Comparison of ENCODE assay signal across 22 cellular contexts in the genomic region with DNA sequence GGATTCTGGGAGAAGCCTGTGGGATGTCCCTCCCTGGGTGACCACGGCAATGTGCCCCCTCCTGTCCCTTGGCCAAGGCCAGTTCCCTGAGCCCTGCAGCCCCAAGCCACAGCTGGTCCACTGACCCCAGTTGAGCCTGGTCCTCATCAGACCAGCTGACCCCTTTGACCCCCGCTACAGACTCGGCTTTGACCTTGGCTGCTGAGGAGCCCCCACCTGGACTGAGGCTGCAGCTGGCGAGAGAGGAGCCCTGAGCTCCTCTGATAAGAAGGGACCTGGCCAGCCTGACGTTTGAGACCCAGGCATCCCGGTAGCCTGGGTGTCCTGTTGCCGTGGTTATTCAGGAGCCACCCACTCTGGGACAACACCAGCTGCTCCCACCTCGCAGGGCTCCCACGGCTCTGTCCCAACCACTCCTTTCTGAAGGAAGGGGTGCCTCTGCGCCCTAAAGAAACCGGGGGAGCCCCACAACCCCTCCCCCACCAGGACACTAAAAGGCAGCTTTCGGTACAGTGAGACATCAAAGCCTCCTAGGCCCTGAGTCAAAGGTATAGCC. TPM values are rescaled to one million over a fixed set of nuclear protein-coding genes. Genes with fewer than 3 reads are reported as not detected.
DNase-seq lines count a peak whose midpoint lies in the region; ATAC-seq and TF ChIP-seq lines count a peak whose summit lies in the region.
"Had no signal": no experiment of that assay in that cellular context is flagged by ENCODE, and none has a peak within 500 bp of the region (broad histone marks: within the 10 kb centered on the region; RNA-seq: fewer than 3 reads in every experiment).

No MANE protein-coding gene starts in this region.

- no peak for TF ChIP-seq CTCF in colonic mucosa (IDR thresholded peaks at IDR 0.05)
- no peak for TF ChIP-seq CTCF in natural killer cell (IDR thresholded peaks at IDR 0.05)

- peak overlapping the region in 1 of 2 donors; percentile 64 for H3K9ac ChIP-seq in colonic mucosa (ENCODE audit: low read depth in 2 of 2, low read length in 2 of 2)

- no peak overlapping the region for H3K4me3 ChIP-seq in colonic mucosa
- H3K4me3 ChIP-seq: pancreas, sigmoid colon had no signal

- H3K4me1 Mint-ChIP-seq in natural killer cell: peaks cover 34 to 54% of the 10 kb centered on the region in 2 donors

- peaks cover 30% of the 10 kb centered on the region for H3K27me3 ChIP-seq in colonic mucosa

- peak; percentile 41 for DNase-seq in cardiac septum (ENCODE audit: low spot score)
- no peak for DNase-seq in Right ventricle myocardium inferior (ENCODE audit: missing footprints)
- peak; percentile 19 for DNase-seq in colonic mucosa
- DNase-seq in natural killer cell: peak; percentile 16
- no peak for DNase-seq in occipital lobe (lab: John Stamatoyannopoulos, UW)
- DNase-seq in GDM1 (lab: John Stamatoyannopoulos, UW): no peak
- DNase-seq: activated CD4-positive, CD25-positive, alpha-beta regulatory T cell treated with anti-CD3 and anti-CD28 coated beads, Interleukin-2, amount 50 U/mL, for 72 hours; NCI-H1048; NCI-H2029 treated with DMSO at 0.1 percent for 48 hours; NCI-H82; SHP77; sigmoid colon; stimulated activated CD4-positive, alpha-beta T cell treated with anti-CD3 and anti-CD28 coated beads, Interleukin-15, amount 100 ng/mL, for 24 hours; SW 1271 had no signal

- H3K9me3 ChIP-seq in colonic mucosa: no peaks in the 10 kb centered on the region
- H3K9me3 ChIP-seq: pancreas, sigmoid colon had no signal

- ATAC-seq in Right ventricle myocardium inferior (no peak), natural killer cell (no peak), GM18505 (IDR thresholded peaks at IDR 0.05; ENCODE audit: unreplicated experiment) (no peak)
- ATAC-seq: CD8-positive, alpha-beta T cell; pancreas had no signal

- peak overlapping the region in 1 of 2 donors; percentile 77 for H3K27ac Mint-ChIP-seq in natural killer cell
- H3K27ac Mint-ChIP-seq: activated naive CD8-positive, alpha-beta T cell; CD8-positive, alpha-beta T cell had no signal

- no peak for TF ChIP-seq POLR2A in GM18505 (IDR thresholded peaks at IDR 0.05; ENCODE audit: borderline replicate concordance, extremely low read depth, insufficient read depth, insufficient read length)

- no peaks in the 10 kb centered on the region for H3K9me3 Mint-ChIP-seq in natural killer cell
- H3K9me3 Mint-ChIP-seq: activated T-helper 1 cell treated with anti-CD3 and anti-CD28 coated beads, Interleukin-12 subunit alpha, Interleukin-12 subunit beta, Interleukin-2, Interleukin-4 antibody, amounts not matched to agents 30 ng/mL and 10 ng/mL and 1 ng/mL, durations not matched to agents 14 hours and 24 hours and 36 hours; CD8-positive, alpha-beta T cell had no signal

- no peaks in the 10 kb centered on the region for H3K4me1 ChIP-seq in colonic mucosa

- H3K27ac ChIP-seq in colonic mucosa: no peak overlapping the region
- H3K27ac ChIP-seq: pancreas, sigmoid colon had no signal

- H3K36me3 ChIP-seq in colonic mucosa: no peaks in the 10 kb centered on the region
- H3K36me3 ChIP-seq: pancreas, sigmoid colon had no signal

- peak overlapping the region; percentile 4 for H3K4me3 Mint-ChIP-seq in natural killer cell

- intact Hi-C loops in cardiac septum (cut with DNase I): no loop called here
- intact Hi-C loops in Right ventricle myocardium inferior (cut with DNase I): loop anchor here (5.0 kb wide), 1 partner anchor 65 kb away; no protein-coding TSS in a partner anchor
- intact Hi-C loops in colonic mucosa (cut with DNase I): no loop called here
- intact Hi-C loops in natural killer cell (cut with micrococcal nuclease): loop anchor here (5.0 kb wide), 1 partner anchor 35 kb away; a partner anchor contains a TSS

- H3K36me3 Mint-ChIP-seq in natural killer cell: no peaks in the 10 kb centered on the region
- H3K36me3 Mint-ChIP-seq: CD8-positive, alpha-beta T cell had no signal

- no peaks in the 10 kb centered on the region for H3K27me3 Mint-ChIP-seq in natural killer cell (ENCODE audit: low read depth in 2 of 2)

RNA-seq across cellular contexts. Expression of a gene that starts 3.0 kb away (rescaled TPM):
- total RNA-seq in cardiac septum: not detected
- 0.24 TPM for total RNA-seq in Right ventricle myocardium inferior
- 10 to 100 TPM in 1 of 2 donors, 1 to 10 TPM in 1; 4.8 to 16.4 TPM for total RNA-seq in colonic mucosa
- 10 to 100 TPM; 10.8 to 16.8 (median 16.0) TPM for total RNA-seq in natural killer cell
- total RNA-seq in occipital lobe: 1.4 TPM
- total RNA-seq: CD8-positive, alpha-beta T cell; fibroblast of lung; glomerular endothelial cell had no signal

RNA-seq across cellular contexts. Expression of a gene that starts 34.3 kb away (rescaled TPM):
- total RNA-seq in cardiac septum: 23.2 TPM
- 47.1 TPM for total RNA-seq in Right ventricle myocardium inferior
- total RNA-seq in colonic mucosa: under 1 TPM; 0.11 to 0.52 TPM
- 100 to 1,000 TPM; 227 to 325 (median 237) TPM for total RNA-seq in natural killer cell
- 0.16 TPM for total RNA-seq in occipital lobe
- total RNA-seq: glomerular endothelial cell, H1 had no signal

RNA-seq across cellular contexts. Expression of a gene that starts 34.4 kb away (rescaled TPM):
- total RNA-seq in cardiac septum (26.2 TPM), Right ventricle myocardium inferior (15.0 TPM), colonic mucosa (under 1 TPM; 0.40 to 0.62 TPM), natural killer cell (100 to 1,000 TPM; 268 to 327 (median 299) TPM), occipital lobe (not detected)
- total RNA-seq: glomerular endothelial cell, H1 had no signal

Comparison
In these comparisons a context has a peak if more than half of its experiments do, and no peak if none do; other contexts are left out.
1. DNase-seq: peak in cardiac septum (single experiment), colonic mucosa (single experiment) and natural killer cell (single experiment); none in Right ventricle myocardium inferior (single experiment), occipital lobe (single experiment) and GDM1 (single experiment).
2. intact Hi-C loops: an anchor here in Right ventricle myocardium inferior (5.0 kb wide) and natural killer cell (5.0 kb wide); none called in cardiac septum and colonic mucosa.
3. RNA of a gene that starts 34.3 kb away (total RNA-seq): 227 to 325 TPM in natural killer cell, 47.1 TPM in Right ventricle myocardium inferior (single experiment) and 23.2 TPM in cardiac septum (single experiment); 0.11 to 0.52 TPM in colonic mucosa and 0.16 TPM in occipital lobe (single experiment); every median in the first group is over 10 times any median in the second.